ENCODE assay signal across 1 cellular context in the genomic region with DNA sequence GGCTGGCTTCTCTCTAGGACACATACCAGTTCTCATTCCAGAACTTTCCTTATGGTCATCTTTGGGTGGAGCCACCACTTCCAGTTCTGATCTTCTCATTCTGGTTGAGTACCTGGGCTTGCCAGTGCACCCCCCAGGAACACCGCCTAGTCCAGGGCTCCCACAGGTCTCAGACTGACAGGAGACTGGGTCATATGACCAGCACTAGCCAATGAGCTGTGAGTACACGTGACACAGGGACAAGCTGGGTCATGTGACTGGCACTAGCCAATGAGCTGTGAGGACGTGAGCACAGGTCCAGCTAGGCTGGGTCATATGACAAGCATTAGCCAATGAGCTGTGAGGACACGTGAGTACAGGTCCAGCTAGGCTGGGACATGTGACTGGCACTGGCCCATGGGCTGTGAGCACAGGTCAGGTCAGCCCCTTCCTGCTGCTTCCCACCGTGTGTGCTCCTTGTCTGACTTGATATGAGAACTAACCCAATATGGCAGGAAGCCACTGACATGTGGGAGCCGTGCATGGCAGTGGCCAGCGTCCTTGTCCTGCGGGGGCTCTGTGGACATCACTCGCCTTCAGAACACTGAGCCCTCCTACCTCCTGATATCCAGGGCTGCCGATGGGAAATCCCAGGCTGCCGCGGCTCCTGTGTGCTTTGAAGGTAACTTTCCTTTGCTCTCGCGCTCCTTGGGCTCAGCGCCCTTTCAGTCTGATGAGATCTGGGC.
TF ChIP-seq lines count a peak whose summit lies in the region.

No MANE protein-coding gene starts in this region.

TF ChIP-seq in HepG2, 621 proteins besides CTCF, POLR2A, EP300 and RAD21 (continued from another document and continues in another):
- TF ChIP-seq, protein P1, sequence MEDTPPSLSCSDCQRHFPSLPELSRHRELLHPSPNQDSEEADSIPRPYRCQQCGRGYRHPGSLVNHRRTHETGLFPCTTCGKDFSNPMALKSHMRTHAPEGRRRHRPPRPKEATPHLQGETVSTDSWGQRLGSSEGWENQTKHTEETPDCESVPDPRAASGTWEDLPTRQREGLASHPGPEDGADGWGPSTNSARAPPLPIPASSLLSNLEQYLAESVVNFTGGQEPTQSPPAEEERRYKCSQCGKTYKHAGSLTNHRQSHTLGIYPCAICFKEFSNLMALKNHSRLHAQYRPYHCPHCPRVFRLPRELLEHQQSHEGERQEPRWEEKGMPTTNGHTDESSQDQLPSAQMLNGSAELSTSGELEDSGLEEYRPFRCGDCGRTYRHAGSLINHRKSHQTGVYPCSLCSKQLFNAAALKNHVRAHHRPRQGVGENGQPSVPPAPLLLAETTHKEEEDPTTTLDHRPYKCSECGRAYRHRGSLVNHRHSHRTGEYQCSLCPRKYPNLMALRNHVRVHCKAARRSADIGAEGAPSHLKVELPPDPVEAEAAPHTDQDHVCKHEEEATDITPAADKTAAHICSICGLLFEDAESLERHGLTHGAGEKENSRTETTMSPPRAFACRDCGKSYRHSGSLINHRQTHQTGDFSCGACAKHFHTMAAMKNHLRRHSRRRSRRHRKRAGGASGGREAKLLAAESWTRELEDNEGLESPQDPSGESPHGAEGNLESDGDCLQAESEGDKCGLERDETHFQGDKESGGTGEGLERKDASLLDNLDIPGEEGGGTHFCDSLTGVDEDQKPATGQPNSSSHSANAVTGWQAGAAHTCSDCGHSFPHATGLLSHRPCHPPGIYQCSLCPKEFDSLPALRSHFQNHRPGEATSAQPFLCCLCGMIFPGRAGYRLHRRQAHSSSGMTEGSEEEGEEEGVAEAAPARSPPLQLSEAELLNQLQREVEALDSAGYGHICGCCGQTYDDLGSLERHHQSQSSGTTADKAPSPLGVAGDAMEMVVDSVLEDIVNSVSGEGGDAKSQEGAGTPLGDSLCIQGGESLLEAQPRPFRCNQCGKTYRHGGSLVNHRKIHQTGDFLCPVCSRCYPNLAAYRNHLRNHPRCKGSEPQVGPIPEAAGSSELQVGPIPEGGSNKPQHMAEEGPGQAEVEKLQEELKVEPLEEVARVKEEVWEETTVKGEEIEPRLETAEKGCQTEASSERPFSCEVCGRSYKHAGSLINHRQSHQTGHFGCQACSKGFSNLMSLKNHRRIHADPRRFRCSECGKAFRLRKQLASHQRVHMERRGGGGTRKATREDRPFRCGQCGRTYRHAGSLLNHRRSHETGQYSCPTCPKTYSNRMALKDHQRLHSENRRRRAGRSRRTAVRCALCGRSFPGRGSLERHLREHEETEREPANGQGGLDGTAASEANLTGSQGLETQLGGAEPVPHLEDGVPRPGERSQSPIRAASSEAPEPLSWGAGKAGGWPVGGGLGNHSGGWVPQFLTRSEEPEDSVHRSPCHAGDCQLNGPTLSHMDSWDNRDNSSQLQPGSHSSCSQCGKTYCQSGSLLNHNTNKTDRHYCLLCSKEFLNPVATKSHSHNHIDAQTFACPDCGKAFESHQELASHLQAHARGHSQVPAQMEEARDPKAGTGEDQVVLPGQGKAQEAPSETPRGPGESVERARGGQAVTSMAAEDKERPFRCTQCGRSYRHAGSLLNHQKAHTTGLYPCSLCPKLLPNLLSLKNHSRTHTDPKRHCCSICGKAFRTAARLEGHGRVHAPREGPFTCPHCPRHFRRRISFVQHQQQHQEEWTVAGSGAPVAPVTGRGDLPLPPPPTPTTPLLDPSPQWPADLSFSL (CRISPR knock-in tag; IDR thresholded peaks at IDR 0.05): no peak
- TF ChIP-seq, protein P2, sequence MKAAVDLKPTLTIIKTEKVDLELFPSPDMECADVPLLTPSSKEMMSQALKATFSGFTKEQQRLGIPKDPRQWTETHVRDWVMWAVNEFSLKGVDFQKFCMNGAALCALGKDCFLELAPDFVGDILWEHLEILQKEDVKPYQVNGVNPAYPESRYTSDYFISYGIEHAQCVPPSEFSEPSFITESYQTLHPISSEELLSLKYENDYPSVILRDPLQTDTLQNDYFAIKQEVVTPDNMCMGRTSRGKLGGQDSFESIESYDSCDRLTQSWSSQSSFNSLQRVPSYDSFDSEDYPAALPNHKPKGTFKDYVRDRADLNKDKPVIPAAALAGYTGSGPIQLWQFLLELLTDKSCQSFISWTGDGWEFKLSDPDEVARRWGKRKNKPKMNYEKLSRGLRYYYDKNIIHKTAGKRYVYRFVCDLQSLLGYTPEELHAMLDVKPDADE (CRISPR knock-in tag; IDR thresholded peaks at IDR 0.05): no peak
- TF ChIP-seq, protein P3, sequence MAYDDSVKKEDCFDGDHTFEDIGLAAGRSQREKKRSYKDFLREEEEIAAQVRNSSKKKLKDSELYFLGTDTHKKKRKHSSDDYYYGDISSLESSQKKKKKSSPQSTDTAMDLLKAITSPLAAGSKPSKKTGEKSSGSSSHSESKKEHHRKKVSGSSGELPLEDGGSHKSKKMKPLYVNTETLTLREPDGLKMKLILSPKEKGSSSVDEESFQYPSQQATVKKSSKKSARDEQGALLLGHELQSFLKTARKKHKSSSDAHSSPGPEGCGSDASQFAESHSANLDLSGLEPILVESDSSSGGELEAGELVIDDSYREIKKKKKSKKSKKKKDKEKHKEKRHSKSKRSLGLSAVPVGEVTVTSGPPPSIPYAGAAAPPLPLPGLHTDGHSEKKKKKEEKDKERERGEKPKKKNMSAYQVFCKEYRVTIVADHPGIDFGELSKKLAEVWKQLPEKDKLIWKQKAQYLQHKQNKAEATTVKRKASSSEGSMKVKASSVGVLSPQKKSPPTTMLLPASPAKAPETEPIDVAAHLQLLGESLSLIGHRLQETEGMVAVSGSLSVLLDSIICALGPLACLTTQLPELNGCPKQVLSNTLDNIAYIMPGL (CRISPR knock-in tag; IDR thresholded peaks at IDR 0.05; ENCODE audit: borderline replicate concordance in 1 of 2, low read depth in 1 of 2): peak in 1 of 2 experiments; percentile 31; a peak in 1 of 4 replicates
- TF ChIP-seq, protein P4, sequence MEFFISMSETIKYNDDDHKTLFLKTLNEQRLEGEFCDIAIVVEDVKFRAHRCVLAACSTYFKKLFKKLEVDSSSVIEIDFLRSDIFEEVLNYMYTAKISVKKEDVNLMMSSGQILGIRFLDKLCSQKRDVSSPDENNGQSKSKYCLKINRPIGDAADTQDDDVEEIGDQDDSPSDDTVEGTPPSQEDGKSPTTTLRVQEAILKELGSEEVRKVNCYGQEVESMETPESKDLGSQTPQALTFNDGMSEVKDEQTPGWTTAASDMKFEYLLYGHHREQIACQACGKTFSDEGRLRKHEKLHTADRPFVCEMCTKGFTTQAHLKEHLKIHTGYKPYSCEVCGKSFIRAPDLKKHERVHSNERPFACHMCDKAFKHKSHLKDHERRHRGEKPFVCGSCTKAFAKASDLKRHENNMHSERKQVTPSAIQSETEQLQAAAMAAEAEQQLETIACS (CRISPR knock-in tag; IDR thresholded peaks at IDR 0.05): no peak
- TF ChIP-seq, protein P5, sequence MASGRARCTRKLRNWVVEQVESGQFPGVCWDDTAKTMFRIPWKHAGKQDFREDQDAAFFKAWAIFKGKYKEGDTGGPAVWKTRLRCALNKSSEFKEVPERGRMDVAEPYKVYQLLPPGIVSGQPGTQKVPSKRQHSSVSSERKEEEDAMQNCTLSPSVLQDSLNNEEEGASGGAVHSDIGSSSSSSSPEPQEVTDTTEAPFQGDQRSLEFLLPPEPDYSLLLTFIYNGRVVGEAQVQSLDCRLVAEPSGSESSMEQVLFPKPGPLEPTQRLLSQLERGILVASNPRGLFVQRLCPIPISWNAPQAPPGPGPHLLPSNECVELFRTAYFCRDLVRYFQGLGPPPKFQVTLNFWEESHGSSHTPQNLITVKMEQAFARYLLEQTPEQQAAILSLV (CRISPR knock-in tag; IDR thresholded peaks at IDR 0.05; ENCODE audit: borderline replicate concordance): 0 out of 2 replicates have a peak, but pooled peaks have one; percentile 32
- TF ChIP-seq MAF1 (CRISPR knock-in tag; IDR thresholded peaks at IDR 0.05; ENCODE audit: borderline replicate concordance) (no peak), MAFK (conservative IDR thresholded peaks at IDR 0.05 in 1 of 2, IDR thresholded peaks at IDR 0.05 in 1 of 2; ENCODE audit: low read length in 2 of 2) (no peak), YEATS2 (CRISPR knock-in tag; IDR thresholded peaks at IDR 0.05; ENCODE audit: borderline replicate concordance) (peak; percentile 69; the same call in 1 of the 2 replicates), KDM2A (CRISPR knock-in tag; IDR thresholded peaks at IDR 0.05; ENCODE audit: borderline replicate concordance, low read depth) (peak; percentile 78), NCOA2 (CRISPR knock-in tag; IDR thresholded peaks at IDR 0.05) (peak; percentile 7; the same call in 1 of the 2 replicates), GATAD1 (CRISPR knock-in tag; IDR thresholded peaks at IDR 0.05) (peak; percentile 89), MEF2D (CRISPR knock-in tag; IDR thresholded peaks at IDR 0.05) (0 out of 2 replicates have a peak, but pooled peaks have one; percentile 39), FOXA3 (CRISPR knock-in tag; IDR thresholded peaks at IDR 0.05) (no peak), ZNF777 (CRISPR knock-in tag; IDR thresholded peaks at IDR 0.05) (no peak), THAP11 (CRISPR knock-in tag; IDR thresholded peaks at IDR 0.05) (peak; percentile 57), NFKB2 (CRISPR knock-in tag; IDR thresholded peaks at IDR 0.05; ENCODE audit: borderline replicate concordance) (peak; percentile 26; the same call in 1 of the 2 replicates), ZNF335 (CRISPR knock-in tag; IDR thresholded peaks at IDR 0.05) (no peak)
- TF ChIP-seq, protein P6, sequence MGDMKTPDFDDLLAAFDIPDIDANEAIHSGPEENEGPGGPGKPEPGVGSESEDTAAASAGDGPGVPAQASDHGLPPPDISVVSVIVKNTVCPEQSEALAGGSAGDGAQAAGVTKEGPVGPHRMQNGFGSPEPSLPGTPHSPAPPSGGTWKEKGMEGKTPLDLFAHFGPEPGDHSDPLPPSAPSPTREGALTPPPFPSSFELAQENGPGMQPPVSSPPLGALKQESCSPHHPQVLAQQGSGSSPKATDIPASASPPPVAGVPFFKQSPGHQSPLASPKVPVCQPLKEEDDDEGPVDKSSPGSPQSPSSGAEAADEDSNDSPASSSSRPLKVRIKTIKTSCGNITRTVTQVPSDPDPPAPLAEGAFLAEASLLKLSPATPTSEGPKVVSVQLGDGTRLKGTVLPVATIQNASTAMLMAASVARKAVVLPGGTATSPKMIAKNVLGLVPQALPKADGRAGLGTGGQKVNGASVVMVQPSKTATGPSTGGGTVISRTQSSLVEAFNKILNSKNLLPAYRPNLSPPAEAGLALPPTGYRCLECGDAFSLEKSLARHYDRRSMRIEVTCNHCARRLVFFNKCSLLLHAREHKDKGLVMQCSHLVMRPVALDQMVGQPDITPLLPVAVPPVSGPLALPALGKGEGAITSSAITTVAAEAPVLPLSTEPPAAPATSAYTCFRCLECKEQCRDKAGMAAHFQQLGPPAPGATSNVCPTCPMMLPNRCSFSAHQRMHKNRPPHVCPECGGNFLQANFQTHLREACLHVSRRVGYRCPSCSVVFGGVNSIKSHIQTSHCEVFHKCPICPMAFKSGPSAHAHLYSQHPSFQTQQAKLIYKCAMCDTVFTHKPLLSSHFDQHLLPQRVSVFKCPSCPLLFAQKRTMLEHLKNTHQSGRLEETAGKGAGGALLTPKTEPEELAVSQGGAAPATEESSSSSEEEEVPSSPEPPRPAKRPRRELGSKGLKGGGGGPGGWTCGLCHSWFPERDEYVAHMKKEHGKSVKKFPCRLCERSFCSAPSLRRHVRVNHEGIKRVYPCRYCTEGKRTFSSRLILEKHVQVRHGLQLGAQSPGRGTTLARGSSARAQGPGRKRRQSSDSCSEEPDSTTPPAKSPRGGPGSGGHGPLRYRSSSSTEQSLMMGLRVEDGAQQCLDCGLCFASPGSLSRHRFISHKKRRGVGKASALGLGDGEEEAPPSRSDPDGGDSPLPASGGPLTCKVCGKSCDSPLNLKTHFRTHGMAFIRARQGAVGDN (CRISPR knock-in tag; IDR thresholded peaks at IDR 0.05): peak; percentile 80
- TF ChIP-seq, protein P7, sequence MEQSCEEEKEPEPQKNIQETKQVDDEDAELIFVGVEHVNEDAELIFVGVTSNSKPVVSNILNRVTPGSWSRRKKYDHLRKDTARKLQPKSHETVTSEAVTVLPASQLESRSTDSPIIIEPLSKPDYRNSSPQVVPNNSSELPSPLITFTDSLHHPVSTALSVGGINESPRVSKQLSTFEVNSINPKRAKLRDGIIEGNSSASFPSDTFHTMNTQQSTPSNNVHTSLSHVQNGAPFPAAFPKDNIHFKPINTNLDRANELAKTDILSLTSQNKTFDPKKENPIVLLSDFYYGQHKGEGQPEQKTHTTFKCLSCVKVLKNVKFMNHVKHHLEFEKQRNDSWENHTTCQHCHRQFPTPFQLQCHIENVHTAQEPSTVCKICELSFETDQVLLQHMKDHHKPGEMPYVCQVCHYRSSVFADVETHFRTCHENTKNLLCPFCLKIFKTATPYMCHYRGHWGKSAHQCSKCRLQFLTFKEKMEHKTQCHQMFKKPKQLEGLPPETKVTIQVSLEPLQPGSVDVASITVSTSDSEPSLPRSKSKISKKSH (CRISPR knock-in tag; IDR thresholded peaks at IDR 0.05; ENCODE audit: borderline replicate concordance): 0 out of 2 replicates have a peak, but pooled peaks have one; percentile 44
- TF ChIP-seq, protein P8, sequence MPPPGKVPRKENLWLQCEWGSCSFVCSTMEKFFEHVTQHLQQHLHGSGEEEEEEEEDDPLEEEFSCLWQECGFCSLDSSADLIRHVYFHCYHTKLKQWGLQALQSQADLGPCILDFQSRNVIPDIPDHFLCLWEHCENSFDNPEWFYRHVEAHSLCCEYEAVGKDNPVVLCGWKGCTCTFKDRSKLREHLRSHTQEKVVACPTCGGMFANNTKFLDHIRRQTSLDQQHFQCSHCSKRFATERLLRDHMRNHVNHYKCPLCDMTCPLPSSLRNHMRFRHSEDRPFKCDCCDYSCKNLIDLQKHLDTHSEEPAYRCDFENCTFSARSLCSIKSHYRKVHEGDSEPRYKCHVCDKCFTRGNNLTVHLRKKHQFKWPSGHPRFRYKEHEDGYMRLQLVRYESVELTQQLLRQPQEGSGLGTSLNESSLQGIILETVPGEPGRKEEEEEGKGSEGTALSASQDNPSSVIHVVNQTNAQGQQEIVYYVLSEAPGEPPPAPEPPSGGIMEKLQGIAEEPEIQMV (CRISPR knock-in tag; IDR thresholded peaks at IDR 0.05; ENCODE audit: low read depth): 0 out of 2 replicates have a peak, but pooled peaks have one; percentile 64
- TF ChIP-seq, protein P9, sequence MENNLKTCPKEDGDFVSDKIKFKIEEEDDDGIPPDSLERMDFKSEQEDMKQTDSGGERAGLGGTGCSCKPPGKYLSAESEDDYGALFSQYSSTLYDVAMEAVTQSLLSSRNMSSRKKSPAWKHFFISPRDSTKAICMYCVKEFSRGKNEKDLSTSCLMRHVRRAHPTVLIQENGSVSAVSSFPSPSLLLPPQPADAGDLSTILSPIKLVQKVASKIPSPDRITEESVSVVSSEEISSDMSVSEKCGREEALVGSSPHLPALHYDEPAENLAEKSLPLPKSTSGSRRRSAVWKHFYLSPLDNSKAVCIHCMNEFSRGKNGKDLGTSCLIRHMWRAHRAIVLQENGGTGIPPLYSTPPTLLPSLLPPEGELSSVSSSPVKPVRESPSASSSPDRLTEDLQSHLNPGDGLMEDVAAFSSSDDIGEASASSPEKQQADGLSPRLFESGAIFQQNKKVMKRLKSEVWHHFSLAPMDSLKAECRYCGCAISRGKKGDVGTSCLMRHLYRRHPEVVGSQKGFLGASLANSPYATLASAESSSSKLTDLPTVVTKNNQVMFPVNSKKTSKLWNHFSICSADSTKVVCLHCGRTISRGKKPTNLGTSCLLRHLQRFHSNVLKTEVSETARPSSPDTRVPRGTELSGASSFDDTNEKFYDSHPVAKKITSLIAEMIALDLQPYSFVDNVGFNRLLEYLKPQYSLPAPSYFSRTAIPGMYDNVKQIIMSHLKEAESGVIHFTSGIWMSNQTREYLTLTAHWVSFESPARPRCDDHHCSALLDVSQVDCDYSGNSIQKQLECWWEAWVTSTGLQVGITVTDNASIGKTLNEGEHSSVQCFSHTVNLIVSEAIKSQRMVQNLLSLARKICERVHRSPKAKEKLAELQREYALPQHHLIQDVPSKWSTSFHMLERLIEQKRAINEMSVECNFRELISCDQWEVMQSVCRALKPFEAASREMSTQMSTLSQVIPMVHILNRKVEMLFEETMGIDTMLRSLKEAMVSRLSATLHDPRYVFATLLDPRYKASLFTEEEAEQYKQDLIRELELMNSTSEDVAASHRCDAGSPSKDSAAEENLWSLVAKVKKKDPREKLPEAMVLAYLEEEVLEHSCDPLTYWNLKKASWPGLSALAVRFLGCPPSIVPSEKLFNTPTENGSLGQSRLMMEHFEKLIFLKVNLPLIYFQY (CRISPR knock-in tag; IDR thresholded peaks at IDR 0.05; ENCODE audit: borderline replicate concordance): no peak
